Comparison of ENCODE assay signal across 1 cellular context in the genomic region with DNA sequence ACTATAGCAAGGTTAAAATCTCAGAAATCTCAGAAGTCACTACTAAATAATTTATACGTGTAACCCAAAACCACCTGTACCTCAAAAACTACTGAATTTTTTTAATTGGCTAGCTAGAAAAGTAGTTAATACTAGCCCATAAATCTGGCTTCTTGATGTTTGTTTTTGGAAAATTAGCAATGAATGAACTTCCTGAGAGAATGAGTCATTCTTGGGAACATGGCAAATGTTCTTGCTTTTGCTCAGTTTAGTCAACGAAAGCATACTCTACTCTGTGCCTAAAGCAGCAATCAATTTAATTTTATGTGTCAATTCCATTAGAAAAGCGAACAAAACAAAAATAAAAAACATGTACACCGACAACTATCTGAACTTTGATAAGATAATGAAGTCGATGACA.
TF ChIP-seq lines count a peak whose summit lies in the region.

No MANE protein-coding gene starts in this region.

TF ChIP-seq in SK-N-SH, 30 proteins besides CTCF, POLR2A, EP300 and RAD21 (continued from another document):
- no peak for TF ChIP-seq GATA2 (CRISPR knock-in tag; IDR thresholded peaks at IDR 0.05)
- no peak for TF ChIP-seq CHD2 (IDR thresholded peaks at IDR 0.05; ENCODE audit: low read length, partially characterized antibody)
- TF ChIP-seq RFX5 (IDR thresholded peaks at IDR 0.05; ENCODE audit: low read length), result no peak
- 0 out of 2 replicates have a peak, but pooled peaks have one; percentile 15 for TF ChIP-seq TCF12 (IDR thresholded peaks at IDR 0.05)
- peak; percentile 37 for TF ChIP-seq JUND (IDR thresholded peaks at IDR 0.05)
- TF ChIP-seq, protein P1, sequence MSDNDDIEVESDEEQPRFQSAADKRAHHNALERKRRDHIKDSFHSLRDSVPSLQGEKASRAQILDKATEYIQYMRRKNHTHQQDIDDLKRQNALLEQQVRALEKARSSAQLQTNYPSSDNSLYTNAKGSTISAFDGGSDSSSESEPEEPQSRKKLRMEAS (IDR thresholded peaks at IDR 0.05; ENCODE audit: low read depth), result no peak
- TF ChIP-seq TEAD4 (IDR thresholded peaks at IDR 0.05; ENCODE audit: borderline replicate concordance, insufficient read depth), result no peak
- no peak for TF ChIP-seq POLR2AphosphoS5 (IDR thresholded peaks at IDR 0.05; ENCODE audit: low read depth, low read length)
- no peak for TF ChIP-seq EZH2phosphoT487 (IDR thresholded peaks at IDR 0.05; ENCODE audit: borderline replicate concordance, low read depth)
- no peak for TF ChIP-seq NRF1 (IDR thresholded peaks at IDR 0.05; ENCODE audit: low read depth, low read length)
- no peak for TF ChIP-seq YY1 (IDR thresholded peaks at IDR 0.05; ENCODE audit: low read depth)
- TF ChIP-seq, protein P2, sequence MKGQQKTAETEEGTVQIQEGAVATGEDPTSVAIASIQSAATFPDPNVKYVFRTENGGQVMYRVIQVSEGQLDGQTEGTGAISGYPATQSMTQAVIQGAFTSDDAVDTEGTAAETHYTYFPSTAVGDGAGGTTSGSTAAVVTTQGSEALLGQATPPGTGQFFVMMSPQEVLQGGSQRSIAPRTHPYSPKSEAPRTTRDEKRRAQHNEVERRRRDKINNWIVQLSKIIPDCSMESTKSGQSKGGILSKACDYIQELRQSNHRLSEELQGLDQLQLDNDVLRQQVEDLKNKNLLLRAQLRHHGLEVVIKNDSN (IDR thresholded peaks at IDR 0.05; ENCODE audit: borderline replicate concordance, low read depth), result no peak
